1 cellular context compared by ENCODE assay signal in the genomic region with DNA sequence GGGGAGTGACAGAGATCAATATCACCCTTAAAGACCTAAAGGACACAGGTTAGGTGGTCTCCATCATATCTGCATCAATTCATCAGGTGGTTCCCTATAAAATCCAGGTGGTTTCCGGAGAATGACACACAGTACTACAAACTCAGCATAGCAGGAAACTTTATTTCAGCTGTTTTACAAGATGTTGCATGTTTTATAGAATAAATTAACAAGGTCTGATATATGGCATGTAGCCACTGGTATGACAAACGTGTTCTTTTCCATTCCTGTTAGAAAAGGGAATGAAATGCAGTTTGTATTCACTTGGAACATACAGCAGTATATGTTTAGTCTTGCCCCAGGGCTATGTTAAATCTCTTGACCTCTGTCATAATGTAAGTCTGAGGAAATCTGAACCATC.
TF ChIP-seq lines count a peak whose summit lies in the region.

No MANE protein-coding gene starts in this region.

TF ChIP-seq in HEK293, 187 proteins besides CTCF, POLR2A, EP300 and RAD21 (continued from another document):
- TF ChIP-seq, protein P1, sequence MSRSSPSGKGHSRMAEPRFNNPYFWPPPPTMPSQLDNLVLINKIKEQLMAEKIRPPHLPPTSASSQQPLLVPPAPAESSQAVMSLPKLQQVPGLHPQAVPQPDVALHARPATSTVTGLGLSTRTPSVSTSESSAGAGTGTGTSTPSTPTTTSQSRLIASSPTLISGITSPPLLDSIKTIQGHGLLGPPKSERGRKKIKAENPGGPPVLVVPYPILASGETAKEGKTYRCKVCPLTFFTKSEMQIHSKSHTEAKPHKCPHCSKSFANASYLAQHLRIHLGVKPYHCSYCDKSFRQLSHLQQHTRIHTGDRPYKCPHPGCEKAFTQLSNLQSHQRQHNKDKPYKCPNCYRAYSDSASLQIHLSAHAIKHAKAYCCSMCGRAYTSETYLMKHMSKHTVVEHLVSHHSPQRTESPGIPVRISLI (tag by site-specific recombination; IDR thresholded peaks at IDR 0.05): no peak
TF ChIP-seq in HEK293: peak in this region for 1.
